In the genomic region with DNA sequence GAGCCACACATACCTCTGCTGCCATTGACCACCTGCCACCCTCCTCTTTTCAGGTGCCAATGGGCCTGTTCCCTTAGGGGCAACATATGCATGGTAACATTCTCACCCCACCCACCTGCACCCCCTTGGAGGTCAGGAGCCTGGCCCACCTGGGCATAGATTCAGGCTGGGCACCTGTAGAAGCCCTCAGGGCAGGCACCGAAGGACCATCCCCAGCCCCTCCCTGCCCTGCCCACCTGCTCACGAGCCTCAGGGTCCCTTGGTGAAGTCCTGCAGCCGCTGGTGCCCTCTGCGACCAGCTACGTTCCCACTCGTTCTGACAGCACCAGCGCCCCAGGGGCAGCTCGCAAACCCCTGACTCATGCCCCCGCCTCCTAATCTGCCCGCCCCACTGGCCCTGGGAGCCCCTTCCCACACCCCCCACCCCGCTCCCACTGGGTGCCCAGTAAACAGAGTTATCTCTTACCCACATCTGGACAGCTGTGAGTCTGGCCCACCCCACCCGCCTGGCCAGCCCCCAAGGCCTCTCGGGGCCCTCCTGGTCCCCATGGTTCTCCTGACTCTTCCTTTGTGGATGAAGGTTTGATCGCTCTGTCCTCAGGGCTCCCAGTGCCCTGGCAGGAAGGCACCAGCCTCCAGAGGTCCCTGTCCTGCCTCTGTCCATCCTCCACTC, we compare ENCODE assay signal across 20 cellular contexts. TPM values are rescaled to one million over a fixed set of nuclear protein-coding genes. Genes with fewer than 3 reads are reported as not detected.
DNase-seq lines count a peak whose midpoint lies in the region; ATAC-seq, FAIRE-seq and TF ChIP-seq lines count a peak whose summit lies in the region.
"Had no signal": no experiment of that assay in that cellular context is flagged by ENCODE, and none has a peak within 500 bp of the region (broad histone marks: within the 10 kb centered on the region; RNA-seq: fewer than 3 reads in every experiment).

Gene SLC4A1 (minus strand): TSS at position 318 of the 673 bp plus-strand sequence. CDS start 5,269 bp downstream, outside the sequence.

- H3K9me3 Mint-ChIP-seq in activated CD8-positive, alpha-beta memory T cell treated with anti-CD3 and anti-CD28 coated beads, Interleukin-2, amount 10 ng/mL, durations not matched to agents 7 days and 5 days (ENCODE audit: low read depth) = no peaks in the 10 kb centered on the region
- H3K9me3 Mint-ChIP-seq: CD4-positive, alpha-beta T cell had no signal

- H3K4me1 ChIP-seq in SJCRH30 = peaks cover 37% of the 10 kb centered on the region

- H3K27ac ChIP-seq in SJCRH30 = peak within 1 kb of the TSS; percentile 77
- H3K27ac ChIP-seq: SK-N-MC had no signal

- H3K36me3 ChIP-seq in SJCRH30 = no peaks in the 10 kb centered on the region

- H3K27me3 Mint-ChIP-seq in activated CD8-positive, alpha-beta memory T cell treated with anti-CD3 and anti-CD28 coated beads, Interleukin-2, amount 10 ng/mL, durations not matched to agents 7 days and 5 days = no peaks in the 10 kb centered on the region

- H3K27ac Mint-ChIP-seq in activated CD8-positive, alpha-beta memory T cell treated with anti-CD3 and anti-CD28 coated beads, Interleukin-2, amount 10 ng/mL, durations not matched to agents 7 days and 5 days = no peak within 1 kb of the TSS
- H3K27ac Mint-ChIP-seq: CD4-positive, alpha-beta T cell had no signal

- intact Hi-C loops in sciatic nerve (cut with DNase I) = no loop called here

- no peak for TF ChIP-seq POLR2A in GM12891 (IDR thresholded peaks at IDR 0.05; ENCODE audit: low read depth, low read length)

- no peaks in the 10 kb centered on the region for H3K36me3 Mint-ChIP-seq in activated CD8-positive, alpha-beta memory T cell treated with anti-CD3 and anti-CD28 coated beads, Interleukin-2, amount 10 ng/mL, durations not matched to agents 7 days and 5 days

- no peak for ATAC-seq in sciatic nerve
- no peak for ATAC-seq in activated CD8-positive, alpha-beta memory T cell treated with anti-CD3 and anti-CD28 coated beads, Interleukin-2, amount 10 ng/mL, durations not matched to agents 7 days and 5 days
- ATAC-seq in HG03442 (IDR thresholded peaks at IDR 0.05; ENCODE audit: unreplicated experiment) = no peak
- ATAC-seq: GM12878, Panc1 had no signal

- 0 out of 2 replicates have a peak, but pooled peaks cover 11% of the 10 kb centered on the region for H3K27me3 ChIP-seq in SJCRH30

- no peaks in the 10 kb centered on the region for H3K4me1 Mint-ChIP-seq in activated CD8-positive, alpha-beta memory T cell treated with anti-CD3 and anti-CD28 coated beads, Interleukin-2, amount 10 ng/mL, durations not matched to agents 7 days and 5 days

- CTCF ChIA-PET in activated CD8-positive, alpha-beta memory T cell treated with anti-CD3 and anti-CD28 coated beads, Interleukin-2, amount 10 ng/mL, durations not matched to agents 7 days and 5 days (lab: Charles Lee) = no interaction called here

- FAIRE-seq in GM12891 (lab: Jason Lieb, UNC) = no peak
- FAIRE-seq: GM12878 had no signal

- no peaks in the 10 kb centered on the region for H3K9me3 ChIP-seq in SJCRH30 (replicated peaks)

- no peak within 1 kb of the TSS for H3K4me3 ChIP-seq in SJCRH30
- H3K4me3 ChIP-seq: GM12878, SK-N-MC had no signal

- DNase-seq in GM12891 (ENCODE audit: insufficient read length, low spot score) = peak; percentile 12
- peak in 1 of 2 experiments; percentile 24 for DNase-seq in SJCRH30
- peak; percentile 9 for DNase-seq in epidermal melanocyte (ENCODE audit: insufficient read length, low spot score)
- no peak for DNase-seq in sciatic nerve (ENCODE audit: low spot score)
- DNase-seq in amygdala (lab: John Stamatoyannopoulos, UW) = no peak
- no peak for DNase-seq in activated CD8-positive, alpha-beta memory T cell treated with anti-CD3 and anti-CD28 coated beads, Interleukin-2, amount 10 ng/mL, durations not matched to agents 7 days and 5 days
- DNase-seq: ACHN; Calu3; CD4-positive, alpha-beta T cell; NCI-H1105 treated with DMSO at 0.1 percent for 48 hours; NCI-H1694 treated with DMSO at 0.1 percent for 48 hours; NCI-H2107; NCI-H2227 treated with DMSO at 0.1 percent for 48 hours; NCI-H524 had no signal

- H3K4me3 Mint-ChIP-seq in activated CD8-positive, alpha-beta memory T cell treated with anti-CD3 and anti-CD28 coated beads, Interleukin-2, amount 10 ng/mL, durations not matched to agents 7 days and 5 days = no peak within 1 kb of the TSS
- H3K4me3 Mint-ChIP-seq: CD4-positive, alpha-beta T cell had no signal

TF ChIP-seq in GM12891, 5 proteins besides CTCF, POLR2A, EP300 and RAD21:
- TF ChIP-seq PAX5 (IDR thresholded peaks at IDR 0.05; ENCODE audit: insufficient read depth, low read length, severe bottlenecking) (no peak), POLR2AphosphoS5 (IDR thresholded peaks at IDR 0.05; ENCODE audit: low read depth, low read length) (no peak), SPI1 (IDR thresholded peaks at IDR 0.05; ENCODE audit: low read depth, low read length) (no peak), TAF1 (IDR thresholded peaks at IDR 0.05; ENCODE audit: low read depth, low read length) (no peak), POU2F2 (IDR thresholded peaks at IDR 0.05; ENCODE audit: low read depth, low read length) (no peak)
TF ChIP-seq in GM12891: peak in this region for 0.

RNA-seq across cellular contexts. Expression of gene SLC4A1, which starts in this region (rescaled TPM):
- polyA plus RNA-seq in GM12891 (2012; ENCODE audit: low read depth, missing spikeins) = 0.03 TPM
- 0.04 TPM in 1 of 2 replicates, not detected in the other for total RNA-seq in SJCRH30 (2014; rRNA removed; shearing (Covaris generic))
- 47.6 TPM for total RNA-seq in sciatic nerve
- total RNA-seq in activated CD8-positive, alpha-beta memory T cell treated with anti-CD3 and anti-CD28 coated beads, Interleukin-2, amount 10 ng/mL, durations not matched to agents 7 days and 5 days = not detected
- total RNA-seq: Calu3; CD4-positive, alpha-beta T cell; GM12878; H4; HT-29 had no signal

Comparison
In these comparisons a context has a peak if more than half of its experiments do, and no peak if none do; other contexts are left out.
1. RNA of gene SLC4A1 (total RNA-seq): 47.6 TPM in sciatic nerve (single experiment); not detected in activated CD8-positive, alpha-beta memory T cell treated with anti-CD3 and anti-CD28 coated beads, Interleukin-2, amount 10 ng/mL, durations not matched to agents 7 days and 5 days and 0.04 TPM in SJCRH30; every median in the first group is over 10 times any median in the second.
2. DNase-seq: peak in GM12891 (single experiment) and epidermal melanocyte (single experiment); none in sciatic nerve (single experiment), amygdala (0 of 56) and activated CD8-positive, alpha-beta memory T cell treated with anti-CD3 and anti-CD28 coated beads, Interleukin-2, amount 10 ng/mL, durations not matched to agents 7 days and 5 days (single experiment).